2 cellular contexts compared by ENCODE assay signal in genomic region chr4:373062-373839, GRCh38.
TF ChIP-seq lines count a peak whose summit lies in the region.

No MANE protein-coding gene starts in this region.

TF ChIP-seq in HepG2, 621 proteins besides CTCF, POLR2A, EP300 and RAD21:
- TF ChIP-seq, protein P1, sequence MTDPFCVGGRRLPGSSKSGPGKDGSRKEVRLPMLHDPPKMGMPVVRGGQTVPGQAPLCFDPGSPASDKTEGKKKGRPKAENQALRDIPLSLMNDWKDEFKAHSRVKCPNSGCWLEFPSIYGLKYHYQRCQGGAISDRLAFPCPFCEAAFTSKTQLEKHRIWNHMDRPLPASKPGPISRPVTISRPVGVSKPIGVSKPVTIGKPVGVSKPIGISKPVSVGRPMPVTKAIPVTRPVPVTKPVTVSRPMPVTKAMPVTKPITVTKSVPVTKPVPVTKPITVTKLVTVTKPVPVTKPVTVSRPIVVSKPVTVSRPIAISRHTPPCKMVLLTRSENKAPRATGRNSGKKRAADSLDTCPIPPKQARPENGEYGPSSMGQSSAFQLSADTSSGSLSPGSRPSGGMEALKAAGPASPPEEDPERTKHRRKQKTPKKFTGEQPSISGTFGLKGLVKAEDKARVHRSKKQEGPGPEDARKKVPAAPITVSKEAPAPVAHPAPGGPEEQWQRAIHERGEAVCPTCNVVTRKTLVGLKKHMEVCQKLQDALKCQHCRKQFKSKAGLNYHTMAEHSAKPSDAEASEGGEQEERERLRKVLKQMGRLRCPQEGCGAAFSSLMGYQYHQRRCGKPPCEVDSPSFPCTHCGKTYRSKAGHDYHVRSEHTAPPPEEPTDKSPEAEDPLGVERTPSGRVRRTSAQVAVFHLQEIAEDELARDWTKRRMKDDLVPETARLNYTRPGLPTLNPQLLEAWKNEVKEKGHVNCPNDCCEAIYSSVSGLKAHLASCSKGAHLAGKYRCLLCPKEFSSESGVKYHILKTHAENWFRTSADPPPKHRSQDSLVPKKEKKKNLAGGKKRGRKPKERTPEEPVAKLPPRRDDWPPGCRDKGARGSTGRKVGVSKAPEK (CRISPR knock-in tag; IDR thresholded peaks at IDR 0.05; ENCODE audit: borderline replicate concordance) = no peak
- peak; percentile 40; the same call in 1 of the 2 replicates for TF ChIP-seq ZNF274 (CRISPR knock-in tag; IDR thresholded peaks at IDR 0.05)
TF ChIP-seq in HepG2: peak in this region for 1.

TF ChIP-seq in liver, 16 proteins besides CTCF, POLR2A, EP300 and RAD21 (continued from another document):
- TF ChIP-seq TAF1 (conservative IDR thresholded peaks at IDR 0.05) (no peak), JUND (IDR thresholded peaks at IDR 0.05) (no peak), GABPA (IDR thresholded peaks at IDR 0.05 in 1 of 2, conservative IDR thresholded peaks at IDR 0.05 in 1 of 2) (no peak), YY1 (IDR thresholded peaks at IDR 0.05) (no peak), EGR1 (IDR thresholded peaks at IDR 0.05; ENCODE audit: low read depth in 2 of 2) (no peak), HNF4G (IDR thresholded peaks at IDR 0.05) (no peak), FOXA2 (IDR thresholded peaks at IDR 0.05) (no peak), FOXA1 (IDR thresholded peaks at IDR 0.05) (no peak)
- TF ChIP-seq, protein P2, sequence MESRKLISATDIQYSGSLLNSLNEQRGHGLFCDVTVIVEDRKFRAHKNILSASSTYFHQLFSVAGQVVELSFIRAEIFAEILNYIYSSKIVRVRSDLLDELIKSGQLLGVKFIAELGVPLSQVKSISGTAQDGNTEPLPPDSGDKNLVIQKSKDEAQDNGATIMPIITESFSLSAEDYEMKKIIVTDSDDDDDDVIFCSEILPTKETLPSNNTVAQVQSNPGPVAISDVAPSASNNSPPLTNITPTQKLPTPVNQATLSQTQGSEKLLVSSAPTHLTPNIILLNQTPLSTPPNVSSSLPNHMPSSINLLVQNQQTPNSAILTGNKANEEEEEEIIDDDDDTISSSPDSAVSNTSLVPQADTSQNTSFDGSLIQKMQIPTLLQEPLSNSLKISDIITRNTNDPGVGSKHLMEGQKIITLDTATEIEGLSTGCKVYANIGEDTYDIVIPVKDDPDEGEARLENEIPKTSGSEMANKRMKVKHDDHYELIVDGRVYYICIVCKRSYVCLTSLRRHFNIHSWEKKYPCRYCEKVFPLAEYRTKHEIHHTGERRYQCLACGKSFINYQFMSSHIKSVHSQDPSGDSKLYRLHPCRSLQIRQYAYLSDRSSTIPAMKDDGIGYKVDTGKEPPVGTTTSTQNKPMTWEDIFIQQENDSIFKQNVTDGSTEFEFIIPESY (IDR thresholded peaks at IDR 0.05) = no peak
- TF ChIP-seq, protein P3, sequence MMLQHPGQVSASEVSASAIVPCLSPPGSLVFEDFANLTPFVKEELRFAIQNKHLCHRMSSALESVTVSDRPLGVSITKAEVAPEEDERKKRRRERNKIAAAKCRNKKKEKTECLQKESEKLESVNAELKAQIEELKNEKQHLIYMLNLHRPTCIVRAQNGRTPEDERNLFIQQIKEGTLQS (IDR thresholded peaks at IDR 0.05) = no peak
